ENCODE assay signal across 25 cellular contexts in genomic region chr4:173230077-173230476, GRCh38.
A peak's percentile ranks its signal among the peaks of the same experiment; 100 is the strongest.
DNase-seq lines count a peak whose midpoint lies in the region; ATAC-seq and TF ChIP-seq lines count a peak whose summit lies in the region.
"Had no signal": no experiment of that assay in that cellular context is flagged by ENCODE, and none has a peak within 500 bp of the region (broad histone marks: within the 10 kb centered on the region; RNA-seq: fewer than 3 reads in every experiment).

No MANE protein-coding gene starts in this region.

- H3K4me1 Mint-ChIP-seq in effector memory CD8-positive, alpha-beta T cell (ENCODE audit: low read depth in 2 of 2) = peaks cover 0 to 16% of the 10 kb centered on the region in 2 donors
- H3K4me1 Mint-ChIP-seq: activated CD4-positive, alpha-beta T cell treated with anti-CD3 and anti-CD28 coated beads, Interleukin-2, amount 10 ng/mL, durations not matched to agents 24 days and 14 days had no signal

- H3K9me3 Mint-ChIP-seq in effector memory CD8-positive, alpha-beta T cell = no peaks in the 10 kb centered on the region
- H3K9me3 Mint-ChIP-seq: activated CD4-positive, alpha-beta T cell treated with anti-CD3 and anti-CD28 coated beads, Interleukin-2, amount 10 ng/mL, durations not matched to agents 24 days and 14 days; naive thymus-derived CD4-positive, alpha-beta T cell; T-helper 2 cell treated with Interferon-gamma antibody and Interleukin-4, amounts not matched to agents 5 μg/mL and 100 μg/mL, for 36 hours had no signal

- ATAC-seq in GM21786 (IDR thresholded peaks at IDR 0.05; ENCODE audit: unreplicated experiment) (peak; percentile 60), GM18502 (IDR thresholded peaks at IDR 0.05; ENCODE audit: poor library complexity, unreplicated experiment) (no peak)
- ATAC-seq in effector memory CD8-positive, alpha-beta T cell (replicated peaks) = no peak
- ATAC-seq: HCT116; heart right ventricle; naive thymus-derived CD4-positive, alpha-beta T cell had no signal

- H3K36me3 ChIP-seq in SK-N-MC (ENCODE audit: insufficient read depth, low read length) = peaks cover 25% of the 10 kb centered on the region
- H3K36me3 ChIP-seq: heart right ventricle, vagina had no signal

- peak overlapping the region; percentile 75 for H3K27ac ChIP-seq in SK-N-MC
- H3K27ac ChIP-seq: heart right ventricle, testis, vagina, VCaP had no signal

- no peaks in the 10 kb centered on the region for H3K27me3 Mint-ChIP-seq in effector memory CD8-positive, alpha-beta T cell
- H3K27me3 Mint-ChIP-seq: activated CD4-positive, alpha-beta T cell treated with anti-CD3 and anti-CD28 coated beads, Interleukin-2, amount 10 ng/mL, durations not matched to agents 24 days and 14 days; activated naive CD8-positive, alpha-beta T cell; naive thymus-derived CD4-positive, alpha-beta T cell had no signal

- no peak overlapping the region for H3K27ac Mint-ChIP-seq in effector memory CD8-positive, alpha-beta T cell
- H3K27ac Mint-ChIP-seq: activated CD4-positive, alpha-beta T cell treated with anti-CD3 and anti-CD28 coated beads, Interleukin-2, amount 10 ng/mL, durations not matched to agents 24 days and 14 days; activated naive CD8-positive, alpha-beta T cell; naive thymus-derived CD4-positive, alpha-beta T cell; T-helper 2 cell treated with Interferon-gamma antibody and Interleukin-4, amounts not matched to agents 5 μg/mL and 100 μg/mL, for 36 hours had no signal

- no peak overlapping the region for H3K4me3 ChIP-seq in GM12865 (ENCODE audit: low read depth, low read length)
- peak overlapping the region; percentile 61 for H3K4me3 ChIP-seq in SK-N-MC
- H3K4me3 ChIP-seq: heart right ventricle, smooth muscle cell, testis, vagina had no signal

- H3K9me3 ChIP-seq in SK-N-MC (ENCODE audit: low read depth, low read length) = peaks cover 2% of the 10 kb centered on the region; the same call in 1 of the 2 replicates
- H3K9me3 ChIP-seq: heart right ventricle, testis, vagina had no signal

- no peak overlapping the region for H3K9ac ChIP-seq in SK-N-MC (ENCODE audit: insufficient read length)

- DNase-seq in GM12865 (ENCODE audit: low read depth) = peak; percentile 14
- peak; percentile 24 to 26 for DNase-seq in Kasumi-1 (lab: John Stamatoyannopoulos, UW)
- DNase-seq in SK-N-MC (ENCODE audit: low read depth, low spot score) = no peak
- DNase-seq in effector memory CD8-positive, alpha-beta T cell = no peak
- DNase-seq in anterior cingulate cortex (lab: John Stamatoyannopoulos, UW) = no peak
- no peak for DNase-seq in NCI-H345 treated with DMSO at 0.1 percent for 48 hours (lab: John Stamatoyannopoulos, UW; ENCODE audit: unreplicated experiment)
- DNase-seq: activated CD4-positive, alpha-beta T cell treated with anti-CD3 and anti-CD28 coated beads, Interleukin-2, amount 10 ng/mL, durations not matched to agents 24 days and 14 days; cerebellar nuclear complex; DMS53; GF-D8; heart right ventricle; naive thymus-derived CD4-positive, alpha-beta T cell; NCI-H1694 treated with DMSO at 0.1 percent for 48 hours; NCI-H774; stimulated activated CD4-positive, alpha-beta T cell treated with anti-CD3 and anti-CD28 coated beads, Interleukin-2, amount 100 ng/mL, for 48 hours; stimulated activated naive CD4-positive, alpha-beta T cell; testis had no signal

- no peak overlapping the region for H3K4me3 Mint-ChIP-seq in effector memory CD8-positive, alpha-beta T cell
- H3K4me3 Mint-ChIP-seq: activated CD4-positive, alpha-beta T cell treated with anti-CD3 and anti-CD28 coated beads, Interleukin-2, amount 10 ng/mL, durations not matched to agents 24 days and 14 days; activated naive CD8-positive, alpha-beta T cell; naive thymus-derived CD4-positive, alpha-beta T cell; T-helper 2 cell treated with Interferon-gamma antibody and Interleukin-4, amounts not matched to agents 5 μg/mL and 100 μg/mL, for 36 hours had no signal

- H3K36me3 Mint-ChIP-seq in effector memory CD8-positive, alpha-beta T cell (ENCODE audit: insufficient read depth) = peaks cover 6% of the 10 kb centered on the region

- no peak for TF ChIP-seq CTCF in GM12865 (IDR thresholded peaks at IDR 0.05; ENCODE audit: insufficient read depth, low read depth, low read length, missing control alignments)

Comparison
In these comparisons a context has a peak if more than half of its experiments do, and no peak if none do; other contexts are left out.
1. DNase-seq: peak in GM12865 (single experiment) and Kasumi-1 (2 of 2); none in SK-N-MC (single experiment), effector memory CD8-positive, alpha-beta T cell (0 of 3), anterior cingulate cortex (0 of 58) and NCI-H345 treated with DMSO at 0.1 percent for 48 hours (single experiment).